27 cellular contexts compared by ENCODE assay signal in the genomic region with DNA sequence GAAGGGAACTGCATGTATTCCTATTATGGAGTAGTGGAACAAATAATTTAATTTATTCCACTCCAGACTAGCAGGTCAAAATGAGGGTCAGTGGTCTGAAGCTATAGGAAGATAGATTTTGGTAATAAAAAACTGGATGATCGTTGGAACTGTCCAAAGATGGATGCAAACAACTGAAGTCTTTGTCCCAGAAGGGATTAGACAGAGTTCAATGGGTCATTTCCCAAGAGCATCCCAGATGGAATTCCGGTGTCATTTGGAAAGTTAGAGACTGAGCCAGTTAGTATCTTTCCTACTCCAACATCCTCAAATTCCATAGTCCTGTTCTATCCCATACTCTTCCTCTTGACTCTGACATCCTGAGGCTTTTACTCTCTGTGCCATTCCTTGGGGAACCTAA. TPM values are rescaled to one million over a fixed set of nuclear protein-coding genes. Genes with fewer than 3 reads are reported as not detected.
"Had no signal": no experiment of that assay in that cellular context is flagged by ENCODE, and none has a peak within 500 bp of the region (broad histone marks: within the 10 kb centered on the region; RNA-seq: fewer than 3 reads in every experiment).

No MANE protein-coding gene starts in this region.

- ATAC-seq: stimulated activated effector memory CD8-positive, alpha-beta T cell treated with anti-CD3 and anti-CD28 coated beads, Interleukin-12 subunit alpha, Interleukin-12 subunit beta, amount 100 ng/mL, for 72 hours; stimulated activated memory B cell treated with anti-CD40 and anti-IgM and Interleukin-4, amounts not matched to agents 10 μg/mL and 1 μg/mL and 100 μg/mL, for 72 hours; stimulated activated naive B cell treated with anti-CD40 and anti-IgM and Interleukin-4, amounts not matched to agents 10 μg/mL and 1 μg/mL and 100 μg/mL, for 72 hours; stimulated activated naive CD8-positive, alpha-beta T cell treated with anti-CD3 and anti-CD28 coated beads, Interleukin-15, amount 100 ng/mL, for 72 hours; stimulated activated naive CD8-positive, alpha-beta T cell treated with anti-CD3 and anti-CD28 coated beads, Interleukin-15, Interleukin-2, amounts not matched to agents 100 U/mL and 50 U/mL, for 24 hours; upper lobe of right lung had no signal

- H3K4me3 ChIP-seq: stomach, suprapubic skin, testis, thoracic aorta, thyroid gland, tibial artery, tibial nerve, transverse colon, upper lobe of left lung, upper lobe of right lung, uterus, vagina had no signal

- H3K9me3 ChIP-seq: stomach, suprapubic skin, testis, thoracic aorta, thyroid gland, tibial artery, transverse colon, upper lobe of left lung, upper lobe of right lung, uterus, vagina had no signal

- DNase-seq: stimulated activated CD4-positive, alpha-beta T cell treated with anti-CD3 and anti-CD28 coated beads, Interleukin-2, amount 100 ng/mL, for 48 hours; stimulated activated CD4-positive, alpha-beta T cell treated with anti-CD3 and anti-CD28 coated beads, Interleukin-4, amount 100 ng/mL, for 1 hour; stimulated activated CD4-positive, alpha-beta T cell treated with anti-CD3 and anti-CD28 coated beads, Interleukin-4, amount 100 ng/mL, for 24 hours; stimulated activated CD4-positive, alpha-beta T cell treated with anti-CD3 and anti-CD28 coated beads, Interleukin-4, amount 100 ng/mL, for 4 hours; stimulated activated CD8-positive, alpha-beta memory T cell treated with anti-CD3 and anti-CD28 coated beads, Interleukin-4, amount 100 ng/mL, for 48 hours; stimulated activated naive B cell treated with anti-CD40 and anti-IgM and Interleukin-4, amounts not matched to agents 10 μg/mL and 1 μg/mL and 100 μg/mL, for 72 hours; stimulated activated naive CD4-positive, alpha-beta T cell; stimulated activated naive CD4-positive, alpha-beta T cell treated with Interleukin-2 at 50 U/mL for 16 hours; stimulated activated naive CD8-positive, alpha-beta T cell treated with anti-CD3 and anti-CD28 coated beads, Interleukin-15, amount 100 ng/mL, for 72 hours; stimulated activated naive CD8-positive, alpha-beta T cell treated with anti-CD3 and anti-CD28 coated beads, Interleukin-15, Interleukin-2, amounts not matched to agents 100 U/mL and 50 U/mL, for 24 hours; substantia nigra; testis; thyroid gland; tibial artery; transverse colon; trophoblast cell; upper lobe of left lung; upper lobe of right lung; uterus had no signal

- FAIRE-seq: urothelium cell line had no signal

- H3K27me3 ChIP-seq: stomach, suprapubic skin, testis, thyroid gland, tibial artery, tibial nerve, transverse colon, upper lobe of left lung, upper lobe of right lung, uterus, vagina had no signal

- H3K27ac ChIP-seq: suprapubic skin, testis, thoracic aorta, thyroid gland, tibial artery, tibial nerve, transverse colon, upper lobe of left lung, upper lobe of right lung, uterus, vagina had no signal

- H3K36me3 ChIP-seq: stomach, suprapubic skin, thoracic aorta, thyroid gland, tibial artery, tibial nerve, transverse colon, upper lobe of left lung, upper lobe of right lung, uterus, vagina had no signal

- H3K4me1 ChIP-seq: suprapubic skin, testis, thyroid gland, tibial artery, tibial nerve, upper lobe of right lung, uterus, vagina had no signal

RNA-seq across cellular contexts. Expression of a gene that starts 22.8 kb away (rescaled TPM):
- total RNA-seq: thoracic aorta, thyroid gland had no signal
